8 cellular contexts compared by ENCODE assay signal in genomic region chr6:150622941-150623874, GRCh38. TPM values are rescaled to one million over a fixed set of nuclear protein-coding genes. Genes with fewer than 3 reads are reported as not detected.
DNase-seq lines count a peak whose midpoint lies in the region; ATAC-seq and TF ChIP-seq lines count a peak whose summit lies in the region.

No MANE protein-coding gene starts in this region.

- H3K9me3 ChIP-seq in heart right ventricle (no peaks in the 10 kb centered on the region), ovary (no peaks in the 10 kb centered on the region), ascending aorta (no peaks in the 10 kb centered on the region)

- intact Hi-C loops in heart right ventricle (cut with DNase I) = no loop called here
- intact Hi-C loops in ovary (cut with DNase I) = no loop called here
- intact Hi-C loops in ascending aorta (cut with DNase I) = no loop called here

- peak; percentile 97 for ATAC-seq in HG02642 (IDR thresholded peaks at IDR 0.05; ENCODE audit: poor library complexity, unreplicated experiment)
- peak in 7 of 8 donors; percentile 61 to 81 (median 71) for ATAC-seq in heart right ventricle

- TF ChIP-seq EP300 in ovary (IDR thresholded peaks at IDR 0.05) = no peak

- H3K27me3 ChIP-seq in heart right ventricle (no peaks in the 10 kb centered on the region), ovary (no peaks in the 10 kb centered on the region), ascending aorta (no peaks in the 10 kb centered on the region)

- TF ChIP-seq CTCF in heart right ventricle (IDR thresholded peaks at IDR 0.05) (no peak), ovary (IDR thresholded peaks at IDR 0.05) (no peak), ascending aorta (IDR thresholded peaks at IDR 0.05) (no peak)

- H3K36me3 ChIP-seq in heart right ventricle (no peaks in the 10 kb centered on the region), ovary (no peaks in the 10 kb centered on the region), ascending aorta (no peaks in the 10 kb centered on the region)

- DNase-seq in SKM-1 treated with dmso at 0.1 percent for 144 hours (lab: John Stamatoyannopoulos, UW; ENCODE audit: unreplicated experiment) (peak; percentile 44), SKM-1 (lab: John Stamatoyannopoulos, UW; ENCODE audit: unreplicated experiment) (no peak), NCI-H1105 treated with DMSO at 0.1 percent for 48 hours (lab: John Stamatoyannopoulos, UW) (peak; percentile 87), heart right ventricle (no peak), ovary (no peak), ascending aorta (ENCODE audit: low spot score in 2 of 2) (no peak), SW 1271 (lab: John Stamatoyannopoulos, UW) (no peak)

- H3K4me1 ChIP-seq in heart right ventricle = peaks cover 0 to 77% (median 54%) of the 10 kb centered on the region in 9 donors
- H3K4me1 ChIP-seq in ovary (ENCODE audit: insufficient read depth) = peaks cover 4% of the 10 kb centered on the region
- H3K4me1 ChIP-seq in ascending aorta = peaks cover 4 to 11% of the 10 kb centered on the region in 2 donors

- H3K27ac ChIP-seq in heart right ventricle (peak overlapping the region in 7 of 10 donors; percentile 1 to 64 (median 41)), ovary (no peak overlapping the region), ascending aorta (no peak overlapping the region)

- TF ChIP-seq POLR2A in ovary (IDR thresholded peaks at IDR 0.05) = no peak

- H3K4me3 ChIP-seq in heart right ventricle (no peak overlapping the region), ovary (no peak overlapping the region), ascending aorta (no peak overlapping the region)

- WGBS in heart right ventricle, 2 donors = 77 to 81% methylated on average over 18 of the region's 18 CpGs
- 90 to 93% (median 92%) methylated on average over 18 of the region's 18 CpGs for WGBS in ovary, 3 donors

RNA-seq across cellular contexts. Expression of gene PLEKHG1, which starts 23.5 kb away (rescaled TPM):
- total RNA-seq in heart right ventricle = 10 to 100 TPM in 5 of 10 donors, 1 to 10 TPM in 5; 7.6 to 22.2 (median 9.6) TPM
- polyA plus RNA-seq in heart right ventricle = 1 to 10 TPM; 2.6 to 3.2 TPM
- total RNA-seq in ovary = 10 to 100 TPM in 4 of 7 donors, 1 to 10 TPM in 3; 5.4 to 74.0 (median 14.2) TPM
- 10 to 100 TPM in 1 of 2 donors, 1 to 10 TPM in 1; 5.3 to 11.9 TPM for polyA plus RNA-seq in ovary
- total RNA-seq in ascending aorta = 10.7 TPM

Comparison
In these comparisons a context has a peak if more than half of its experiments do, and no peak if none do; other contexts are left out.
1. DNase-seq: peak in SKM-1 treated with dmso at 0.1 percent for 144 hours (single experiment) and NCI-H1105 treated with DMSO at 0.1 percent for 48 hours (single experiment); none in SKM-1 (single experiment), heart right ventricle (0 of 2), ovary (0 of 5), ascending aorta (0 of 2) and SW 1271 (0 of 2).
2. H3K27ac ChIP-seq: peak in heart right ventricle (7 of 10); none in ovary (0 of 2) and ascending aorta (0 of 2).